In the genomic region with DNA sequence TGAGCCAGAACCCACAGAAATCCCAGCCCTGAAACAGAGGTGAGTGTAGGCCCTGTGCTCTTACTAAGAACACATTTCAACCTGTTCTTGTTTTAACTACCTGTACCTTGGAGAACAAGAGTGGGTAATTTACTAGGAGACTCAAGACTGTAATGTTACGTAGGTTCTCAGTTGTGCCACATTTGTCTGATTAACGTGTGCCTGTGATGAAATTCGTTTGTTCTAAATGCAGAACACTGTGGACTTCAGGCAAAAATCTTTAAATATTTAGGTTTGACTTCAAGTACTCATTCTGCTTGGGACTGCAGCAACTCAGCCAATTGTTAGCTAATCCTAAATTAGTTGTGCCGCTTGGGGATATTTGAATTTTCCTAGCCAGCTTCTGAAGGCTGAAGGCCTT, we compare ENCODE assay signal across 22 cellular contexts.
"Had no signal": no experiment of that assay in that cellular context is flagged by ENCODE, and none has a peak within 500 bp of the region (broad histone marks: within the 10 kb centered on the region; RNA-seq: fewer than 3 reads in every experiment).

No MANE protein-coding gene starts in this region.

- H3K27ac ChIP-seq: coronary artery, left lung, prostate gland, right atrium auricular region, tibial artery, upper lobe of left lung, uterus had no signal

- DNase-seq: dermis blood vessel endothelial cell; effector memory CD4-positive, alpha-beta T cell; head of caudate nucleus; left cardiac atrium; left lung; naive thymus-derived CD8-positive, alpha-beta T cell; nephron progenitor cell; nucleus accumbens; stimulated activated CD4-positive, alpha-beta T cell treated with anti-CD3 and anti-CD28 coated beads, Interleukin-12 subunit alpha, Interleukin-12 subunit beta, amount 100 ng/mL, for 4 hours; stimulated activated CD4-positive, alpha-beta T cell treated with anti-CD3 and anti-CD28 coated beads, Interleukin-1b, Interleukin-23, amount 100 ng/mL, for 48 hours; stimulated activated CD4-positive, alpha-beta T cell treated with anti-CD3 and anti-CD28 coated beads, Interleukin-4, amount 100 ng/mL, for 1 hour; stimulated activated CD8-positive, alpha-beta memory T cell treated with anti-CD3 and anti-CD28 coated beads, Interleukin-4, amount 100 ng/mL, for 48 hours; stimulated activated naive CD4-positive, alpha-beta T cell; stimulated activated naive CD8-positive, alpha-beta T cell treated with anti-CD3 and anti-CD28 coated beads, Interleukin-15, amount 100 ng/mL, for 72 hours; tibial artery; upper lobe of left lung; uterus had no signal

- H3K4me1 ChIP-seq: prostate gland, tibial artery had no signal

- H3K27me3 Mint-ChIP-seq: naive thymus-derived CD8-positive, alpha-beta T cell; stimulated activated naive CD8-positive, alpha-beta T cell treated with anti-CD3 and anti-CD28 coated beads, Interleukin-15, amount 100 ng/mL, for 72 hours had no signal

- H3K4me2 ChIP-seq: smooth muscle cell had no signal

- H3K4me3 ChIP-seq: coronary artery, left lung, prostate gland, right atrium auricular region, smooth muscle cell, tibial artery, upper lobe of left lung, uterus had no signal

- ATAC-seq: left cardiac atrium; left lung; naive thymus-derived CD8-positive, alpha-beta T cell; sciatic nerve; stimulated activated naive CD8-positive, alpha-beta T cell treated with anti-CD3 and anti-CD28 coated beads, Interleukin-15, amount 100 ng/mL, for 72 hours had no signal

- H3K4me3 Mint-ChIP-seq: naive thymus-derived CD8-positive, alpha-beta T cell; nephron progenitor cell; stimulated activated naive CD8-positive, alpha-beta T cell treated with anti-CD3 and anti-CD28 coated beads, Interleukin-15, amount 100 ng/mL, for 72 hours had no signal

- H3K9me3 Mint-ChIP-seq: naive thymus-derived CD8-positive, alpha-beta T cell; nephron progenitor cell; stimulated activated naive CD8-positive, alpha-beta T cell treated with anti-CD3 and anti-CD28 coated beads, Interleukin-15, amount 100 ng/mL, for 72 hours had no signal

- H3K27ac Mint-ChIP-seq: naive thymus-derived CD8-positive, alpha-beta T cell; nephron progenitor cell had no signal

- H3K27me3 ChIP-seq: left lung, right atrium auricular region, tibial artery, upper lobe of left lung, uterus had no signal

- H3K36me3 ChIP-seq: prostate gland, right atrium auricular region, uterus had no signal

- H3K9me3 ChIP-seq: left lung, prostate gland, right atrium auricular region, tibial artery, upper lobe of left lung, uterus had no signal
